8 cellular contexts compared by ENCODE assay signal in the genomic region with DNA sequence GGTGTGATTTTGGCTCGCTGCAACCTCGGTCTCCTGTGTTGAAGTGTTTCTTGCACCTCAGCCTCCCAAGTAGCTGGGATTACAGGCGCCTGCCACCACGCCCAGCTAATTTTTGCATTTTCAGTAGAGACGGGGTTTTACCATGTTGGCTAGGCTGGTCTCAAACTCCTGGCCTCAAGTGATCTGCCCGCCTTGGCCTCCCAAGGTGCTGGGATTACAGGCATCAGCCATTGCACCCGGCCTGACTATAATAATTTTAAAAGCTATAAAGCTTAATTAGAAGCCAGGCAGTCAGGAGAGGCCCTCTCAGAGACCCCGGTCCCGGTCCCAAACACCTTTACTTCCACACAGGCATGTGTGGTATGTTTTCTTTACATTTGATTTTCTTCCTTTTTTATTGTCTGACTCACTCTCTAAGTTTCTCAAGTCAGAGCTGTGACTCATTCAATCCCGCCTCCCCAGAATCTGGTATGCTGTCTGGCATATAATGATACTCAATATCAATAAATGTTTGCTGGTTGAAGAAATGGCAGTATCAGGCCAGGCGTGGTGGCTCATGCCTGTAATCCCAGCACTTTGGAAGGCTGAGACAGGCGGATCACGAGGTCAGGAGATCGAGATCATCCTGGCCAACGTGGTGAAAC. TPM values are rescaled to one million over a fixed set of nuclear protein-coding genes. Genes with fewer than 3 reads are reported as not detected.
DNase-seq lines count a peak whose midpoint lies in the region; TF ChIP-seq lines count a peak whose summit lies in the region.
"Not testable (repeated sequence)": the region's sequence is repeated elsewhere in the genome, so short reads cannot be mapped to it uniquely, and the experiment has no call there.

No MANE protein-coding gene starts in this region.

- not testable (repeated sequence) for H3K4me1 ChIP-seq in colonic mucosa

- intact Hi-C loops in activated T-helper 1 cell treated with anti-CD3 and anti-CD28 coated beads, Interleukin-12 subunit alpha, Interleukin-12 subunit beta, Interleukin-2, Interleukin-4 antibody, amounts not matched to agents 30 ng/mL and 10 ng/mL and 1 ng/mL, durations not matched to agents 14 hours and 24 hours and 36 hours (cut with micrococcal nuclease); colonic mucosa (cut with DNase I): not testable (repeated sequence)

- not testable (repeated sequence) for H3K4me3 ChIP-seq in MG63; colonic mucosa; skeletal muscle cell (ENCODE audit: low read depth, low read length)

- H3K27me3 Mint-ChIP-seq in T-helper 2 cell treated with Interferon-gamma antibody and Interleukin-4, amounts not matched to agents 5 μg/mL and 100 μg/mL, for 36 hours (ENCODE audit: low read depth); activated T-helper 1 cell treated with anti-CD3 and anti-CD28 coated beads, Interleukin-12 subunit alpha, Interleukin-12 subunit beta, Interleukin-2, Interleukin-4 antibody, amounts not matched to agents 30 ng/mL and 10 ng/mL and 1 ng/mL, durations not matched to agents 14 hours and 24 hours and 36 hours (ENCODE audit: insufficient read depth); immature natural killer cell (ENCODE audit: low read depth in 3 of 3); type B pancreatic cell: not testable (repeated sequence)

- H3K27ac ChIP-seq in colonic mucosa: not testable (repeated sequence)

- H3K36me3 Mint-ChIP-seq in T-helper 2 cell treated with Interferon-gamma antibody and Interleukin-4, amounts not matched to agents 5 μg/mL and 100 μg/mL, for 36 hours (ENCODE audit: low read depth): peaks cover 27% of the 10 kb centered on the region
- peaks cover 16% of the 10 kb centered on the region for H3K36me3 Mint-ChIP-seq in activated T-helper 1 cell treated with anti-CD3 and anti-CD28 coated beads, Interleukin-12 subunit alpha, Interleukin-12 subunit beta, Interleukin-2, Interleukin-4 antibody, amounts not matched to agents 30 ng/mL and 10 ng/mL and 1 ng/mL, durations not matched to agents 14 hours and 24 hours and 36 hours (ENCODE audit: low read depth)
- not testable (repeated sequence) for H3K36me3 Mint-ChIP-seq in immature natural killer cell
- H3K36me3 Mint-ChIP-seq in type B pancreatic cell: peaks cover 28% of the 10 kb centered on the region

- H3K9ac ChIP-seq in colonic mucosa (ENCODE audit: low read depth in 2 of 2, low read length in 2 of 2): not testable (repeated sequence)

- peaks cover 52% of the 10 kb centered on the region for H3K36me3 ChIP-seq in MG63
- H3K36me3 ChIP-seq in colonic mucosa: not testable (repeated sequence)

- DNase-seq in DMS53 (lab: John Stamatoyannopoulos, UW) (peak; percentile 18), MG63 (peak; percentile 88), colonic mucosa (peak; percentile 27), skeletal muscle cell (ENCODE audit: low read depth) (peak; percentile 58)
- DNase-seq in T-helper 2 cell treated with Interferon-gamma antibody and Interleukin-4, amounts not matched to agents 5 μg/mL and 100 μg/mL, for 36 hours (ENCODE audit: low spot score): peak; percentile 30
- not testable (repeated sequence) for DNase-seq in activated T-helper 1 cell treated with anti-CD3 and anti-CD28 coated beads, Interleukin-12 subunit alpha, Interleukin-12 subunit beta, Interleukin-2, Interleukin-4 antibody, amounts not matched to agents 30 ng/mL and 10 ng/mL and 1 ng/mL, durations not matched to agents 14 hours and 24 hours and 36 hours (ENCODE audit: low spot score); immature natural killer cell; type B pancreatic cell (ENCODE audit: extremely low spot score, unreplicated experiment)

- not testable (repeated sequence) for H3K9me3 Mint-ChIP-seq in T-helper 2 cell treated with Interferon-gamma antibody and Interleukin-4, amounts not matched to agents 5 μg/mL and 100 μg/mL, for 36 hours; activated T-helper 1 cell treated with anti-CD3 and anti-CD28 coated beads, Interleukin-12 subunit alpha, Interleukin-12 subunit beta, Interleukin-2, Interleukin-4 antibody, amounts not matched to agents 30 ng/mL and 10 ng/mL and 1 ng/mL, durations not matched to agents 14 hours and 24 hours and 36 hours; immature natural killer cell; type B pancreatic cell

- H3K27me3 ChIP-seq in MG63, colonic mucosa: not testable (repeated sequence)

- not testable (repeated sequence) for H3K4me3 Mint-ChIP-seq in T-helper 2 cell treated with Interferon-gamma antibody and Interleukin-4, amounts not matched to agents 5 μg/mL and 100 μg/mL, for 36 hours; activated T-helper 1 cell treated with anti-CD3 and anti-CD28 coated beads, Interleukin-12 subunit alpha, Interleukin-12 subunit beta, Interleukin-2, Interleukin-4 antibody, amounts not matched to agents 30 ng/mL and 10 ng/mL and 1 ng/mL, durations not matched to agents 14 hours and 24 hours and 36 hours
- H3K4me3 Mint-ChIP-seq in immature natural killer cell (peak overlapping the region in 1 of 5 donors; percentile 18), type B pancreatic cell (peak overlapping the region; percentile 18)

- not testable (repeated sequence) for TF ChIP-seq CTCF in colonic mucosa (IDR thresholded peaks at IDR 0.05); type B pancreatic cell (conservative IDR thresholded peaks at IDR 0.05)

- not testable (repeated sequence) for H3K9me3 ChIP-seq in MG63, colonic mucosa

- H3K4me1 Mint-ChIP-seq in T-helper 2 cell treated with Interferon-gamma antibody and Interleukin-4, amounts not matched to agents 5 μg/mL and 100 μg/mL, for 36 hours (ENCODE audit: low read depth): peaks cover 30% of the 10 kb centered on the region
- H3K4me1 Mint-ChIP-seq in activated T-helper 1 cell treated with anti-CD3 and anti-CD28 coated beads, Interleukin-12 subunit alpha, Interleukin-12 subunit beta, Interleukin-2, Interleukin-4 antibody, amounts not matched to agents 30 ng/mL and 10 ng/mL and 1 ng/mL, durations not matched to agents 14 hours and 24 hours and 36 hours (ENCODE audit: low read depth): peaks cover 45% of the 10 kb centered on the region
- peaks cover 76 to 89% of the 10 kb centered on the region in 2 donors for H3K4me1 Mint-ChIP-seq in immature natural killer cell
- peaks cover 40% of the 10 kb centered on the region for H3K4me1 Mint-ChIP-seq in type B pancreatic cell (ENCODE audit: unreplicated experiment)

- not testable (repeated sequence) for H3K27ac Mint-ChIP-seq in T-helper 2 cell treated with Interferon-gamma antibody and Interleukin-4, amounts not matched to agents 5 μg/mL and 100 μg/mL, for 36 hours
- H3K27ac Mint-ChIP-seq in activated T-helper 1 cell treated with anti-CD3 and anti-CD28 coated beads, Interleukin-12 subunit alpha, Interleukin-12 subunit beta, Interleukin-2, Interleukin-4 antibody, amounts not matched to agents 30 ng/mL and 10 ng/mL and 1 ng/mL, durations not matched to agents 14 hours and 24 hours and 36 hours: peak overlapping the region; percentile 48
- H3K27ac Mint-ChIP-seq in immature natural killer cell: peak overlapping the region in 4 of 6 donors; percentile 16 to 82 (median 39)
- H3K27ac Mint-ChIP-seq in type B pancreatic cell: peak overlapping the region; percentile 92

RNA-seq across cellular contexts. Expression of gene UBE2V1, which starts 9.4 kb away (rescaled TPM):
- 23.3 and 29.6 TPM in 2 replicates for total RNA-seq in MG63 (2014; rRNA removed; shearing (Covaris generic); ENCODE audit: low replicate concordance)
- total RNA-seq in activated T-helper 1 cell treated with anti-CD3 and anti-CD28 coated beads, Interleukin-12 subunit alpha, Interleukin-12 subunit beta, Interleukin-2, Interleukin-4 antibody, amounts not matched to agents 30 ng/mL and 10 ng/mL and 1 ng/mL, durations not matched to agents 14 hours and 24 hours and 36 hours: 166 and 170 TPM in 2 replicates
- total RNA-seq in colonic mucosa (10 to 100 TPM; 77.1 to 83.5 TPM), type B pancreatic cell (ENCODE audit: low replicate concordance) (90.5 and 117 TPM in 2 replicates)
- polyA plus RNA-seq in immature natural killer cell: 100 to 1,000 TPM; 112 to 189 (median 185) TPM

RNA-seq across cellular contexts. Expression of gene PEDS1, which starts 49.9 kb away (rescaled TPM):
- 18.2 and 31.6 TPM in 2 replicates for total RNA-seq in MG63 (2014; rRNA removed; shearing (Covaris generic); ENCODE audit: low replicate concordance)
- total RNA-seq in activated T-helper 1 cell treated with anti-CD3 and anti-CD28 coated beads, Interleukin-12 subunit alpha, Interleukin-12 subunit beta, Interleukin-2, Interleukin-4 antibody, amounts not matched to agents 30 ng/mL and 10 ng/mL and 1 ng/mL, durations not matched to agents 14 hours and 24 hours and 36 hours: 30.7 and 33.4 TPM in 2 replicates
- 10 to 100 TPM; 23.1 to 29.1 TPM for total RNA-seq in colonic mucosa
- polyA plus RNA-seq in immature natural killer cell: 10 to 100 TPM; 15.2 to 33.5 (median 19.7) TPM
- total RNA-seq in type B pancreatic cell (ENCODE audit: low replicate concordance): 29.9 and 42.9 TPM in 2 replicates
